In genomic region chr18:49089049-49089448, GRCh38 we compare ENCODE assay signal across 5 cellular contexts.
"Had no signal": no experiment of that assay in that cellular context is flagged by ENCODE, and none has a peak within 500 bp of the region (broad histone marks: within the 10 kb centered on the region; RNA-seq: fewer than 3 reads in every experiment).

No MANE protein-coding gene starts in this region.

- DNase-seq: H9, HCEC 1CT, IMR-90 had no signal

- ATAC-seq: GM23338, K562 had no signal

- H3K9me3 Mint-ChIP-seq: GM23338, H9 had no signal

- H3K4me3 Mint-ChIP-seq: GM23338, H9 had no signal

- H3K27ac Mint-ChIP-seq: GM23338, H9 had no signal

- H3K4me1 Mint-ChIP-seq: GM23338, H9 had no signal
